In the genomic region with DNA sequence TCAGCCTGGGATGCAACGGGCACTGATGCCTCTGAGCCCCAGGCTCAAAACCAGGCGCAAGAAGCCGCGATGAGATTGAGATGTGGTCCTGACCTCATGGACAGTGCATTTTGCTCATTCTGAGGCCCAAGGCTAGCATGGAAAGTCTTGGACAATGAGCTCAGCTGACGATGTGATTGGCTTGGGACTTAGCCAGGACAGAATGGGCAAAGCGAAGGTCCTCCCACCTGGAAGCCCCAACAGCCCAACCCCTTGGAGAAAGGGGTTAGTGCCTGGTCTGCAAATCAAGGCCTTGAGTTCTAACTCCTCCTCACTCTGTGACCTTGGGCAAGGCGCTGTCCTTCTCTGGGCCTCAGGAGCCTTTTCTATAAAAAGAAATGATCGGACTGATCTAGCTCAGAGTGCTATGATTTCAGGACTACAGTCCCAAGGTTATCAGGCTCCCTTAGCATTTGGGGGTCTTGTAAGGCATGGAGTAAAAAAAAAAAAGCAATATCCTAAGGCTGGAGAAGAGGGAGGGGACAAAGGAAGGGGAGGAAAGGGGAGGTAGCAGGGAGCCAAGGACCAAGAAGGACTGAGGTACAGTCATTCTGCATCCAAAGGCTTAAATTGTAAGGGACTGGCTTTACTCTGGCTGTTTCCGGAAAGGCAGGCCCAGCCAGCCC, we compare ENCODE assay signal across 1 cellular context.
TF ChIP-seq lines count a peak whose summit lies in the region.

No MANE protein-coding gene starts in this region.

TF ChIP-seq in GM12878, 131 proteins besides CTCF, POLR2A, EP300 and RAD21:
- TF ChIP-seq MXI1 (IDR thresholded peaks at IDR 0.05; ENCODE audit: low read depth, low read length) (no peak), SMAD1 (IDR thresholded peaks at IDR 0.05; ENCODE audit: low read depth, partially characterized antibody) (peak; percentile 56), CREB1 (IDR thresholded peaks at IDR 0.05; ENCODE audit: low read depth) (no peak), SMAD5 (IDR thresholded peaks at IDR 0.05; ENCODE audit: low read depth) (0 out of 2 replicates have a peak, but pooled peaks have one; percentile 7), WRNIP1 (IDR thresholded peaks at IDR 0.05; ENCODE audit: borderline replicate concordance, low read depth, low read length) (0 out of 2 replicates have a peak, but pooled peaks have one; percentile 11), RBBP5 (conservative IDR thresholded peaks at IDR 0.05) (no peak), ZNF274 (IDR thresholded peaks at IDR 0.05; ENCODE audit: insufficient read depth, insufficient read length) (no peak), SMARCA5 (IDR thresholded peaks at IDR 0.05) (0 out of 2 replicates have a peak, but pooled peaks have one; percentile 62)
- TF ChIP-seq, protein P1, sequence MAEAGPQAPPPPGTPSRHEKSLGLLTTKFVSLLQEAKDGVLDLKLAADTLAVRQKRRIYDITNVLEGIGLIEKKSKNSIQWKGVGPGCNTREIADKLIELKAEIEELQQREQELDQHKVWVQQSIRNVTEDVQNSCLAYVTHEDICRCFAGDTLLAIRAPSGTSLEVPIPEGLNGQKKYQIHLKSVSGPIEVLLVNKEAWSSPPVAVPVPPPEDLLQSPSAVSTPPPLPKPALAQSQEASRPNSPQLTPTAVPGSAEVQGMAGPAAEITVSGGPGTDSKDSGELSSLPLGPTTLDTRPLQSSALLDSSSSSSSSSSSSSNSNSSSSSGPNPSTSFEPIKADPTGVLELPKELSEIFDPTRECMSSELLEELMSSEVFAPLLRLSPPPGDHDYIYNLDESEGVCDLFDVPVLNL (IDR thresholded peaks at IDR 0.05; ENCODE audit: low read depth, low read length): no peak
- TF ChIP-seq, protein P2, sequence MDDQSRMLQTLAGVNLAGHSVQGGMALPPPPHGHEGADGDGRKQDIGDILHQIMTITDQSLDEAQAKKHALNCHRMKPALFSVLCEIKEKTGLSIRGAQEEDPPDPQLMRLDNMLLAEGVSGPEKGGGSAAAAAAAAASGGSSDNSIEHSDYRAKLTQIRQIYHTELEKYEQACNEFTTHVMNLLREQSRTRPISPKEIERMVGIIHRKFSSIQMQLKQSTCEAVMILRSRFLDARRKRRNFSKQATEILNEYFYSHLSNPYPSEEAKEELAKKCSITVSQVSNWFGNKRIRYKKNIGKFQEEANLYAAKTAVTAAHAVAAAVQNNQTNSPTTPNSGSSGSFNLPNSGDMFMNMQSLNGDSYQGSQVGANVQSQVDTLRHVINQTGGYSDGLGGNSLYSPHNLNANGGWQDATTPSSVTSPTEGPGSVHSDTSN (IDR thresholded peaks at IDR 0.05; ENCODE audit: insufficient replicate concordance, low read depth, low read length): no peak
TF ChIP-seq in GM12878: peak in this region for 4.
